In the genomic region with DNA sequence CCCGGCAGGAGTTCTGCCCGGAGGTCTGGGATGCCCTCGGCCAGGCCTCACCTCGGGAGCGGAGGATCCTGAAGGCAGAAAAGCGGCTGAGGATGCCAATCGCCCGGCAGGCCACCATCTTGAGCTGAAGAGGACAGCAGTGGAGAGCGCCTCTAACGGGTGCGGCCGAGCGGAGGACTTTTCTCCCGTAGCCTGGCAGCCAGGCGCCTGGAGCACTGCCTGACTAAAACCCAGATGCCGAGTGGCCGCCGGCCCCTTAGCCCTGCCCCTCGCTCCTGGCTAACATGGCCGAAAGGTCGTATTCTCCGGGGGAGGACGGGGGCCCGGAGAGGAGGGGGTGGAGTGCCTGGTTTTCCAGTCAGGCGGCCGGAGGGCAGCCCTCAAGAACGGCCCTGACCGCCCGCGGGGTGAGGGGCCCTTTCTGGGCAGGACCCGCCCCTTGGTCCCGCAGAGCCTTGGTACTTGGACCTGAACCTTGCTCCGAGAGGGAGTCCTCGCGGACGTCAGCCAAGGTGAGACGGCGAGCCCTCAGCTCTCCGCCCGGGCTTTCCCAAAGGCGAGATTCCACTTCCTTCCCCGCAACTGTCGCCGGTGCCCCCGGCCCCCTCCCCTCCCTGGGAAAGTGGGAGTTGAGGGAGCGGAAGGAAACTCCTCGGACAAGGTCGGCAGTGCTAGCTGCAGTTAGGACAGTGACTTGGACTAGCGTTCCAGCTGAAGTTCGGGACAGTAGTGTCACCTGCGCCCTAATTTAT, we compare ENCODE assay signal across 1 cellular context.
TF ChIP-seq lines count a peak whose summit lies in the region.

A gene (minus strand): TSS at position 154 of the 752 bp plus-strand sequence. CDS start 36 bp downstream, at position 118.
A gene (plus strand): TSS at position 461 of the 752 bp plus-strand sequence. CDS start 9,316 bp downstream, outside the sequence.

TF ChIP-seq in WTC11, 78 proteins besides CTCF, POLR2A, EP300 and RAD21 (continued from another document):
- peak; percentile 67; the same call in 1 of the 2 replicates for TF ChIP-seq ETV6 (CRISPR knock-in tag; IDR thresholded peaks at IDR 0.05)
